In the genomic region with DNA sequence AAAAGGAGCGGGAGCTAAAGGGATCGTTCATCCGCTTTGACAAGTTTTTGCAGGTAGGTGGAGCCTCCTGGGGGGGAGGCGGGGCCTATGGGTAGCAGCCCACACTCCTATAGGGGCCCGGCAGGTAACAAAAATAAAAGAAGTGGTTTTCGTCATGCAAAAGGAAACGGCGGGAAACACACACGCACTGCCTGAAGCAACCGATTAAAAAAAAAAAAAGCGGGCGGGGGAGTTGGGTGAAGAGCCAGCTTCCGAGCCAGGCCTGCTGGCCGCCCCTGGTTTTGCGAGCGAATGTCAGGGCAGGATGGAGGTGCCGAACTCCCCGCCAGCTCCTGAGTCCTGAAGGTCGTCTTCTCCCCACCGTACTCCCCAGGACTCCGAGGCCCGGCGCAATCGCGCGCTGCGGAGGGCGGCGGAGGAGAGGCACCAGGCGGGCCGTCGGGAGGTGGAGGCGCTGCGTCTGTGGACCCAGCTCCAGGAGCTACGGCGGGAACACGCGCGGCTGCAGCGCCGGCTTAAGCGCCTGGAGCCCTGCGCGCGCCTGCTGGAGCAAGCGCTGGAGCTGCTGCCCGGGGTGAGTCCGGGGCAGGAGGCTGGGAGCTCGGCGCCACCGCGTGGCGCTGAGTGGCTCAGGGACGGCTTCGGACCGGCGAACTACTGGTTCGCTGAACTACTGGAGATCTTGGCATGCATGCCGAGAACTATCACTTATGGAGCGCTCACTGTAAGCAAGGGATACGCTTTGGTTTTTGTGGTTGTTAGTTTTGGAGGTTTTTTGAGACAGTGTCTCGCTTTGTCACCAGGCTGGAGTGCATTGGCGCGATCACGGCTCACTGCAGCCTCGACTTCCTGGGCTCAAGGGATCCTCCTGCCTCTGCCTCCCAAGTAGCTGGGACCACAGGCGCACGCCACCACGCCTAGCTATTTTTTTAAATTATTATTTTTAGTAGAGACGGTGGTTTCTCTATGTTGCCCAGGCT, we compare ENCODE assay signal across 1 cellular context.
A peak's percentile ranks its signal among the peaks of the same experiment; 100 is the strongest.
TF ChIP-seq lines count a peak whose summit lies in the region.

No MANE protein-coding gene starts in this region.

TF ChIP-seq in K562, 482 proteins besides CTCF, POLR2A, EP300 and RAD21 (continued from another document and continues in another):
- TF ChIP-seq, protein P1, sequence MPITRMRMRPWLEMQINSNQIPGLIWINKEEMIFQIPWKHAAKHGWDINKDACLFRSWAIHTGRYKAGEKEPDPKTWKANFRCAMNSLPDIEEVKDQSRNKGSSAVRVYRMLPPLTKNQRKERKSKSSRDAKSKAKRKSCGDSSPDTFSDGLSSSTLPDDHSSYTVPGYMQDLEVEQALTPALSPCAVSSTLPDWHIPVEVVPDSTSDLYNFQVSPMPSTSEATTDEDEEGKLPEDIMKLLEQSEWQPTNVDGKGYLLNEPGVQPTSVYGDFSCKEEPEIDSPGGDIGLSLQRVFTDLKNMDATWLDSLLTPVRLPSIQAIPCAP (CRISPR knock-in tag; IDR thresholded peaks at IDR 0.05; ENCODE audit: borderline replicate concordance) = peak; percentile 92; the same call in 1 of the 2 replicates
- no peak for TF ChIP-seq KAT8 (IDR thresholded peaks at IDR 0.05; ENCODE audit: low read depth)
- TF ChIP-seq, protein P2, sequence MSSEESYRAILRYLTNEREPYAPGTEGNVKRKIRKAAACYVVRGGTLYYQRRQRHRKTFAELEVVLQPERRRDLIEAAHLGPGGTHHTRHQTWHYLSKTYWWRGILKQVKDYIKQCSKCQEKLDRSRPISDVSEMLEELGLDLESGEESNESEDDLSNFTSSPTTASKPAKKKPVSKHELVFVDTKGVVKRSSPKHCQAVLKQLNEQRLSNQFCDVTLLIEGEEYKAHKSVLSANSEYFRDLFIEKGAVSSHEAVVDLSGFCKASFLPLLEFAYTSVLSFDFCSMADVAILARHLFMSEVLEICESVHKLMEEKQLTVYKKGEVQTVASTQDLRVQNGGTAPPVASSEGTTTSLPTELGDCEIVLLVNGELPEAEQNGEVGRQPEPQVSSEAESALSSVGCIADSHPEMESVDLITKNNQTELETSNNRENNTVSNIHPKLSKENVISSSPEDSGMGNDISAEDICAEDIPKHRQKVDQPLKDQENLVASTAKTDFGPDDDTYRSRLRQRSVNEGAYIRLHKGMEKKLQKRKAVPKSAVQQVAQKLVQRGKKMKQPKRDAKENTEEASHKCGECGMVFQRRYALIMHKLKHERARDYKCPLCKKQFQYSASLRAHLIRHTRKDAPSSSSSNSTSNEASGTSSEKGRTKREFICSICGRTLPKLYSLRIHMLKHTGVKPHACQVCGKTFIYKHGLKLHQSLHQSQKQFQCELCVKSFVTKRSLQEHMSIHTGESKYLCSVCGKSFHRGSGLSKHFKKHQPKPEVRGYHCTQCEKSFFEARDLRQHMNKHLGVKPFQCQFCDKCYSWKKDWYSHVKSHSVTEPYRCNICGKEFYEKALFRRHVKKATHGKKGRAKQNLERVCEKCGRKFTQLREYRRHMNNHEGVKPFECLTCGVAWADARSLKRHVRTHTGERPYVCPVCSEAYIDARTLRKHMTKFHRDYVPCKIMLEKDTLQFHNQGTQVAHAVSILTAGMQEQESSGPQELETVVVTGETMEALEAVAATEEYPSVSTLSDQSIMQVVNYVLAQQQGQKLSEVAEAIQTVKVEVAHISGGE (CRISPR knock-in tag; IDR thresholded peaks at IDR 0.05) = no peak
- no peak for TF ChIP-seq POLR3G (IDR thresholded peaks at IDR 0.05; ENCODE audit: extremely low read depth, insufficient read length, insufficient replicate concordance)
- no peak for TF ChIP-seq IRF9 (tag; IDR thresholded peaks at IDR 0.05)
- no peak for TF ChIP-seq ZNF785 (CRISPR knock-in tag; IDR thresholded peaks at IDR 0.05)
- TF ChIP-seq SFPQ (IDR thresholded peaks at IDR 0.05; ENCODE audit: low read depth, low read length) = no peak
- no peak for TF ChIP-seq RAD51 (IDR thresholded peaks at IDR 0.05; ENCODE audit: borderline replicate concordance, low read depth)
- TF ChIP-seq SRSF1 (IDR thresholded peaks at IDR 0.05; ENCODE audit: low read depth, low read length) = no peak
- no peak for TF ChIP-seq TAF9B (IDR thresholded peaks at IDR 0.05; ENCODE audit: partially characterized antibody)
- TF ChIP-seq, protein P3, sequence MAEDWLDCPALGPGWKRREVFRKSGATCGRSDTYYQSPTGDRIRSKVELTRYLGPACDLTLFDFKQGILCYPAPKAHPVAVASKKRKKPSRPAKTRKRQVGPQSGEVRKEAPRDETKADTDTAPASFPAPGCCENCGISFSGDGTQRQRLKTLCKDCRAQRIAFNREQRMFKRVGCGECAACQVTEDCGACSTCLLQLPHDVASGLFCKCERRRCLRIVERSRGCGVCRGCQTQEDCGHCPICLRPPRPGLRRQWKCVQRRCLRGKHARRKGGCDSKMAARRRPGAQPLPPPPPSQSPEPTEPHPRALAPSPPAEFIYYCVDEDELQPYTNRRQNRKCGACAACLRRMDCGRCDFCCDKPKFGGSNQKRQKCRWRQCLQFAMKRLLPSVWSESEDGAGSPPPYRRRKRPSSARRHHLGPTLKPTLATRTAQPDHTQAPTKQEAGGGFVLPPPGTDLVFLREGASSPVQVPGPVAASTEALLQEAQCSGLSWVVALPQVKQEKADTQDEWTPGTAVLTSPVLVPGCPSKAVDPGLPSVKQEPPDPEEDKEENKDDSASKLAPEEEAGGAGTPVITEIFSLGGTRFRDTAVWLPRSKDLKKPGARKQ (CRISPR knock-in tag; IDR thresholded peaks at IDR 0.05) = 0 out of 2 replicates have a peak, but pooled peaks have one; percentile 79
- TF ChIP-seq LARP7 (IDR thresholded peaks at IDR 0.05) = no peak
- TF ChIP-seq FOXP1 (CRISPR knock-in tag; IDR thresholded peaks at IDR 0.05) = peak; percentile 99
- 0 out of 2 replicates have a peak, but pooled peaks have one; percentile 92 for TF ChIP-seq ZBTB49 (CRISPR knock-in tag; IDR thresholded peaks at IDR 0.05; ENCODE audit: borderline replicate concordance)
- no peak for TF ChIP-seq PTTG1 (tag; IDR thresholded peaks at IDR 0.05; ENCODE audit: low read depth)
- no peak for TF ChIP-seq ZBTB43 (CRISPR knock-in tag; IDR thresholded peaks at IDR 0.05)
- no peak for TF ChIP-seq ZNF778 (CRISPR knock-in tag; IDR thresholded peaks at IDR 0.05)
- no peak for TF ChIP-seq SIRT6 (IDR thresholded peaks at IDR 0.05; ENCODE audit: low read depth, low read length)
- TF ChIP-seq ZC3H4 (CRISPR knock-in tag; IDR thresholded peaks at IDR 0.05; ENCODE audit: borderline replicate concordance) = no peak
- TF ChIP-seq RBM14 (IDR thresholded peaks at IDR 0.05; ENCODE audit: borderline replicate concordance, insufficient read depth, low read depth, low read length) = no peak
- TF ChIP-seq KLF13 (tag; IDR thresholded peaks at IDR 0.05; ENCODE audit: borderline replicate concordance, low read depth) = no peak
- no peak for TF ChIP-seq ATF1 (CRISPR knock-in tag; IDR thresholded peaks at IDR 0.05)
- 0 out of 2 replicates have a peak, but pooled peaks have one; percentile 12 for TF ChIP-seq ATF1 (tag; IDR thresholded peaks at IDR 0.05)
- TF ChIP-seq, protein P4, sequence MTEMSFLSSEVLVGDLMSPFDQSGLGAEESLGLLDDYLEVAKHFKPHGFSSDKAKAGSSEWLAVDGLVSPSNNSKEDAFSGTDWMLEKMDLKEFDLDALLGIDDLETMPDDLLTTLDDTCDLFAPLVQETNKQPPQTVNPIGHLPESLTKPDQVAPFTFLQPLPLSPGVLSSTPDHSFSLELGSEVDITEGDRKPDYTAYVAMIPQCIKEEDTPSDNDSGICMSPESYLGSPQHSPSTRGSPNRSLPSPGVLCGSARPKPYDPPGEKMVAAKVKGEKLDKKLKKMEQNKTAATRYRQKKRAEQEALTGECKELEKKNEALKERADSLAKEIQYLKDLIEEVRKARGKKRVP (CRISPR knock-in tag; IDR thresholded peaks at IDR 0.05) = no peak
- no peak for TF ChIP-seq ID3 (CRISPR knock-in tag; IDR thresholded peaks at IDR 0.05)
- TF ChIP-seq ID3 (tag; IDR thresholded peaks at IDR 0.05) = no peak
- no peak; the same call in 1 of the 2 replicates for TF ChIP-seq MYNN (IDR thresholded peaks at IDR 0.05)
- TF ChIP-seq MYNN (CRISPR knock-in tag; IDR thresholded peaks at IDR 0.05) = no peak
- TF ChIP-seq HDAC3 (IDR thresholded peaks at IDR 0.05; ENCODE audit: borderline replicate concordance, partially characterized antibody) = no peak
- no peak for TF ChIP-seq ZNF449 (CRISPR knock-in tag; IDR thresholded peaks at IDR 0.05)
- no peak for TF ChIP-seq ERF (CRISPR knock-in tag; IDR thresholded peaks at IDR 0.05)
- TF ChIP-seq, protein P5, sequence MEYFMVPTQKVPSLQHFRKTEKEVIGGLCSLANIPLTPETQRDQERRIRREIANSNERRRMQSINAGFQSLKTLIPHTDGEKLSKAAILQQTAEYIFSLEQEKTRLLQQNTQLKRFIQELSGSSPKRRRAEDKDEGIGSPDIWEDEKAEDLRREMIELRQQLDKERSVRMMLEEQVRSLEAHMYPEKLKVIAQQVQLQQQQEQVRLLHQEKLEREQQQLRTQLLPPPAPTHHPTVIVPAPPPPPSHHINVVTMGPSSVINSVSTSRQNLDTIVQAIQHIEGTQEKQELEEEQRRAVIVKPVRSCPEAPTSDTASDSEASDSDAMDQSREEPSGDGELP (CRISPR knock-in tag; IDR thresholded peaks at IDR 0.05; ENCODE audit: borderline replicate concordance) = peak; percentile 59; the same call in 1 of the 2 replicates
- TF ChIP-seq, protein P6, sequence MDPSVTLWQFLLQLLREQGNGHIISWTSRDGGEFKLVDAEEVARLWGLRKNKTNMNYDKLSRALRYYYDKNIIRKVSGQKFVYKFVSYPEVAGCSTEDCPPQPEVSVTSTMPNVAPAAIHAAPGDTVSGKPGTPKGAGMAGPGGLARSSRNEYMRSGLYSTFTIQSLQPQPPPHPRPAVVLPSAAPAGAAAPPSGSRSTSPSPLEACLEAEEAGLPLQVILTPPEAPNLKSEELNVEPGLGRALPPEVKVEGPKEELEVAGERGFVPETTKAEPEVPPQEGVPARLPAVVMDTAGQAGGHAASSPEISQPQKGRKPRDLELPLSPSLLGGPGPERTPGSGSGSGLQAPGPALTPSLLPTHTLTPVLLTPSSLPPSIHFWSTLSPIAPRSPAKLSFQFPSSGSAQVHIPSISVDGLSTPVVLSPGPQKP (CRISPR knock-in tag; IDR thresholded peaks at IDR 0.05) = no peak
- TF ChIP-seq NR4A1 (CRISPR knock-in tag; IDR thresholded peaks at IDR 0.05) = no peak
- TF ChIP-seq NR4A1 (tag; IDR thresholded peaks at IDR 0.05) = no peak
- no peak for TF ChIP-seq ZNF253 (CRISPR knock-in tag; conservative IDR thresholded peaks at IDR 0.05)
- peak; percentile 58; the same call in 1 of the 2 replicates for TF ChIP-seq XRCC5 (IDR thresholded peaks at IDR 0.05; ENCODE audit: low read depth, low read length)
- no peak for TF ChIP-seq ZNF324 (CRISPR knock-in tag; IDR thresholded peaks at IDR 0.05)
